In genomic region chr4:34676390-34676789, GRCh38 we compare ENCODE assay signal across 1 cellular context.
TF ChIP-seq lines count a peak whose summit lies in the region.

No MANE protein-coding gene starts in this region.

TF ChIP-seq in H1, 55 proteins besides CTCF, POLR2A, EP300 and RAD21 (continued from another document):
- TF ChIP-seq CHD7 (IDR thresholded peaks at IDR 0.05; ENCODE audit: insufficient replicate concordance, low read length), result no peak
- TF ChIP-seq CBX8 (IDR thresholded peaks at IDR 0.05; ENCODE audit: borderline replicate concordance, low read depth, low read length), result no peak
- no peak for TF ChIP-seq KDM4A (IDR thresholded peaks at IDR 0.05; ENCODE audit: low read depth, low read length, severe bottlenecking)
- no peak for TF ChIP-seq GABPA (IDR thresholded peaks at IDR 0.05; ENCODE audit: borderline replicate concordance, insufficient read depth, low read length)
- no peak for TF ChIP-seq JUN (IDR thresholded peaks at IDR 0.05; ENCODE audit: low read depth, low read length)
- no peak for TF ChIP-seq EGR1 (IDR thresholded peaks at IDR 0.05; ENCODE audit: borderline replicate concordance, low read depth, low read length)
- TF ChIP-seq RFX5 (IDR thresholded peaks at IDR 0.05; ENCODE audit: borderline replicate concordance, low read depth, low read length), result no peak
- no peak for TF ChIP-seq SIX5 (IDR thresholded peaks at IDR 0.05; ENCODE audit: low read depth, low read length)
- no peak for TF ChIP-seq E2F6 (IDR thresholded peaks at IDR 0.05)
TF ChIP-seq in H1: peak in this region for 0.
